11 cellular contexts compared by ENCODE assay signal in genomic region chr14:68111733-68112270, GRCh38.
DNase-seq lines count a peak whose midpoint lies in the region; ATAC-seq, FAIRE-seq and TF ChIP-seq lines count a peak whose summit lies in the region.
"Had no signal": no experiment of that assay in that cellular context is flagged by ENCODE, and none has a peak within 500 bp of the region (broad histone marks: within the 10 kb centered on the region; RNA-seq: fewer than 3 reads in every experiment).

No MANE protein-coding gene starts in this region.

- TF ChIP-seq CTCF in HCT116 (IDR thresholded peaks at IDR 0.05 in 2 of 3, conservative IDR thresholded peaks at IDR 0.05 in 1 of 3; ENCODE audit: borderline replicate concordance in 1 of 3, insufficient read depth in 1 of 3, low read depth in 2 of 3, low read length in 2 of 3): no peak
- TF ChIP-seq CTCF in K562 (IDR thresholded peaks at IDR 0.05 in 2 of 3, conservative IDR thresholded peaks at IDR 0.05 in 1 of 3; ENCODE audit: insufficient read depth in 2 of 3, low read depth in 1 of 3, low read length in 3 of 3): no peak
- no peak for TF ChIP-seq CTCF in osteocyte (IDR thresholded peaks at IDR 0.05)
- no peak for TF ChIP-seq CTCF in endothelial cell (IDR thresholded peaks at IDR 0.05; ENCODE audit: unreplicated experiment)

- H4K20me1 ChIP-seq in HCT116 (ENCODE audit: insufficient read depth): no peaks in the 10 kb centered on the region
- no peaks in the 10 kb centered on the region for H4K20me1 ChIP-seq in K562 (replicated peaks; ENCODE audit: control insufficient read depth, insufficient read depth, low read length)

- H3K27me3 ChIP-seq in HCT116 (ENCODE audit: insufficient read depth, low read length): no peaks in the 10 kb centered on the region
- H3K27me3 ChIP-seq in K562 (ENCODE audit: control insufficient read depth in 2 of 2, insufficient read depth in 2 of 2, low read length in 2 of 2): no peaks in the 10 kb centered on the region

- peaks cover 0 to 18% of the 10 kb centered on the region in 2 experiments; a peak in 1 of 4 replicates for H3K4me1 ChIP-seq in HCT116 (ENCODE audit: control insufficient read depth in 1 of 2, insufficient read depth in 2 of 2, low read length in 2 of 2)
- no peaks in the 10 kb centered on the region; a peak in 1 of 5 replicates for H3K4me1 ChIP-seq in K562 (replicated peaks in 1 of 2; ENCODE audit: control insufficient read depth in 2 of 2, insufficient read depth in 2 of 2, low read length in 2 of 2)

- TF ChIP-seq POLR2A in HCT116 (IDR thresholded peaks at IDR 0.05; ENCODE audit: borderline replicate concordance, extremely low read depth, insufficient read depth, insufficient read length) (no peak), K562 (conservative IDR thresholded peaks at IDR 0.05) (no peak)

- DNase-seq in HCT116 (ENCODE audit: low read depth, low spot score): no peak
- peak; percentile 27 for DNase-seq in NCI-H2029 (lab: John Stamatoyannopoulos, UW)
- DNase-seq in K562 (ENCODE audit: extremely low read depth in 1 of 4, low spot score in 3 of 4): no peak
- no peak for DNase-seq in osteocyte (ENCODE audit: extremely low spot score, unreplicated experiment)
- no peak for DNase-seq in endothelial cell (ENCODE audit: low spot score)
- no peak for DNase-seq in T-helper 2 cell
- no peak for DNase-seq in head of caudate nucleus
- DNase-seq: activated naive CD4-positive, alpha-beta T cell treated with anti-CD3 and anti-CD28 coated beads, Interleukin-2, amount 10 ng/mL, durations not matched to agents 7 days and 5 days; CD4-positive, alpha-beta T cell had no signal

- no TSS peak for BruUV-seq in HCT116 (replicated peaks; lab: Mats Ljungman, UMichigan)
- no TSS peak for BruUV-seq in K562 (replicated peaks; lab: Mats Ljungman, UMichigan)

- TF ChIP-seq EP300 in K562 (IDR thresholded peaks at IDR 0.05; ENCODE audit: low read length): no peak

- H3K4me3 Mint-ChIP-seq in osteocyte (ENCODE audit: unreplicated experiment) (no peak overlapping the region), endothelial cell (ENCODE audit: unreplicated experiment) (no peak overlapping the region)
- H3K4me3 Mint-ChIP-seq: activated naive CD4-positive, alpha-beta T cell treated with anti-CD3 and anti-CD28 coated beads, Interleukin-2, amount 10 ng/mL, durations not matched to agents 7 days and 5 days; CD4-positive, alpha-beta T cell; IgD-negative memory B cell had no signal

- RAD21 ChIA-PET in HCT116 (lab: Charles Lee; ENCODE audit: low non-redundant PET in 1 of 2, low total read pairs in 2 of 2, uncharacterized antibody in 2 of 2, unreplicated experiment in 2 of 2): no interaction called here

- no peak overlapping the region for H3K4me2 ChIP-seq in HCT116 (ENCODE audit: low read length)
- no peak overlapping the region for H3K4me2 ChIP-seq in K562 (ENCODE audit: insufficient read depth, low read length)

- H2AFZ ChIP-seq in HCT116 (ENCODE audit: low read depth, low read length, poor library complexity, severe bottlenecking) (no peak overlapping the region), K562 (ENCODE audit: low read depth, low read length) (no peak overlapping the region)

- no peaks in the 10 kb centered on the region for H3K9me2 ChIP-seq in HCT116 (ENCODE audit: insufficient read depth)

- H3K79me2 ChIP-seq in HCT116 (ENCODE audit: insufficient read depth, low read length) (no peaks in the 10 kb centered on the region), K562 (ENCODE audit: control insufficient read depth, insufficient read depth, low read length) (no peaks in the 10 kb centered on the region)

- in situ Hi-C loops in K562 (cut with MboI): no loop called here

- intact Hi-C loops in HCT116 (cut with micrococcal nuclease): no loop called here
- intact Hi-C loops in K562 (cut with micrococcal nuclease): no loop called here
- intact Hi-C loops in head of caudate nucleus (cut with DNase I): no loop called here

- WGBS in K562 (ENCODE audit: insufficient coverage, low coverage, missing lambda C conversion rate): 20% methylated on average over 2 of the region's 3 CpGs

- H3K9me3 ChIP-seq in HCT116 (ENCODE audit: control insufficient read depth in 1 of 2, insufficient read depth in 1 of 2, low read depth in 1 of 2, low read length in 2 of 2): no peaks in the 10 kb centered on the region
- H3K9me3 ChIP-seq in K562 (replicated peaks; ENCODE audit: control insufficient read depth, insufficient read depth, low read depth, low read length): no peaks in the 10 kb centered on the region

- no peaks in the 10 kb centered on the region for H3K9me1 ChIP-seq in K562 (ENCODE audit: control insufficient read depth, insufficient read depth, low read length)

- POLR2A ChIA-PET in HCT116 (lab: Charles Lee): interaction anchor here (1.1 kb wide), 1 partner anchor 13 kb away, joined by 3 read pairs; no protein-coding TSS in a partner anchor
- POLR2A ChIA-PET in K562 (lab: Yijun Ruan, JAX): no interaction called here

- H3K4me1 Mint-ChIP-seq in osteocyte (ENCODE audit: unreplicated experiment): peaks cover 51% of the 10 kb centered on the region
- H3K4me1 Mint-ChIP-seq in endothelial cell (ENCODE audit: unreplicated experiment): peaks cover 16% of the 10 kb centered on the region
- H3K4me1 Mint-ChIP-seq: IgD-negative memory B cell had no signal

- H3K9me3 Mint-ChIP-seq in osteocyte (ENCODE audit: unreplicated experiment) (no peaks in the 10 kb centered on the region), endothelial cell (ENCODE audit: unreplicated experiment) (no peaks in the 10 kb centered on the region)
- H3K9me3 Mint-ChIP-seq: activated naive CD4-positive, alpha-beta T cell treated with anti-CD3 and anti-CD28 coated beads, Interleukin-2, amount 10 ng/mL, durations not matched to agents 7 days and 5 days; CD4-positive, alpha-beta T cell; IgD-negative memory B cell had no signal

- no peak for FAIRE-seq in K562 (lab: Jason Lieb, UNC)

- H3K27me3 Mint-ChIP-seq in osteocyte (ENCODE audit: unreplicated experiment) (no peaks in the 10 kb centered on the region), endothelial cell (ENCODE audit: unreplicated experiment) (no peaks in the 10 kb centered on the region)
- H3K27me3 Mint-ChIP-seq: activated naive CD4-positive, alpha-beta T cell treated with anti-CD3 and anti-CD28 coated beads, Interleukin-2, amount 10 ng/mL, durations not matched to agents 7 days and 5 days; CD4-positive, alpha-beta T cell; IgD-negative memory B cell had no signal

- CTCF ChIA-PET in HCT116 (lab: Charles Lee) (no interaction called here), K562 (lab: Yijun Ruan, JAX; ENCODE audit: low intra/inter-chr PET ratio) (no interaction called here)

- H3K4me3 ChIP-seq in HCT116 (replicated peaks in 1 of 2; ENCODE audit: low read depth in 1 of 2, low read length in 2 of 2): no peak overlapping the region
- no peak overlapping the region for H3K4me3 ChIP-seq in K562

- H3K36me3 Mint-ChIP-seq in osteocyte (ENCODE audit: unreplicated experiment): no peaks in the 10 kb centered on the region
- no peaks in the 10 kb centered on the region for H3K36me3 Mint-ChIP-seq in endothelial cell (ENCODE audit: low read depth, unreplicated experiment)
- H3K36me3 Mint-ChIP-seq: activated naive CD4-positive, alpha-beta T cell treated with anti-CD3 and anti-CD28 coated beads, Interleukin-2, amount 10 ng/mL, durations not matched to agents 7 days and 5 days; IgD-negative memory B cell had no signal

- H3K36me3 ChIP-seq in HCT116 (ENCODE audit: control insufficient read depth in 1 of 2, insufficient read depth in 2 of 2, low read length in 2 of 2) (no peaks in the 10 kb centered on the region), K562 (ENCODE audit: control insufficient read depth, insufficient read depth, low read length) (no peaks in the 10 kb centered on the region)

- TF ChIP-seq RAD21 in HCT116 (IDR thresholded peaks at IDR 0.05; ENCODE audit: low read depth) (no peak), K562 (CRISPR knock-in tag; conservative IDR thresholded peaks at IDR 0.05 in 1 of 2, IDR thresholded peaks at IDR 0.05 in 1 of 2) (no peak)

- H3K27ac Mint-ChIP-seq in osteocyte (ENCODE audit: unreplicated experiment): peak overlapping the region; percentile 80
- no peak overlapping the region for H3K27ac Mint-ChIP-seq in endothelial cell (ENCODE audit: unreplicated experiment)
- H3K27ac Mint-ChIP-seq: activated naive CD4-positive, alpha-beta T cell treated with anti-CD3 and anti-CD28 coated beads, Interleukin-2, amount 10 ng/mL, durations not matched to agents 7 days and 5 days; CD4-positive, alpha-beta T cell; IgD-negative memory B cell had no signal

- ATAC-seq in HCT116: no peak
- no peak for ATAC-seq in K562
- ATAC-seq: left lobe of liver had no signal

- H3K9ac ChIP-seq in HCT116 (ENCODE audit: low read length) (no peak overlapping the region), K562 (ENCODE audit: insufficient read depth in 1 of 2, low read depth in 2 of 2, low read length in 2 of 2) (no peak overlapping the region)

- H3K27ac ChIP-seq in HCT116 (ENCODE audit: low read depth, low read length) (peak overlapping the region; percentile 3; the same call in 1 of the 2 replicates), K562 (ENCODE audit: extremely low read depth, low read depth, low read length) (no peak overlapping the region)

TF ChIP-seq in HCT116, 20 proteins besides CTCF, POLR2A, EP300 and RAD21 (continues in another document):
- TF ChIP-seq CEBPB (IDR thresholded peaks at IDR 0.05; ENCODE audit: low read depth) (no peak), ELF1 (IDR thresholded peaks at IDR 0.05; ENCODE audit: borderline replicate concordance, low read depth) (no peak), POLR2AphosphoS5 (IDR thresholded peaks at IDR 0.05; ENCODE audit: low read depth, low read length) (no peak), SP1 (IDR thresholded peaks at IDR 0.05; ENCODE audit: low read depth) (no peak), ZFX (IDR thresholded peaks at IDR 0.05) (no peak), JUND (IDR thresholded peaks at IDR 0.05) (no peak), SRF (IDR thresholded peaks at IDR 0.05; ENCODE audit: low read depth) (no peak), ATF3 (IDR thresholded peaks at IDR 0.05) (no peak)

TF ChIP-seq in K562, 482 proteins besides CTCF, POLR2A, EP300 and RAD21:
- TF ChIP-seq SRSF1 (IDR thresholded peaks at IDR 0.05; ENCODE audit: low read depth, low read length) (no peak), NFIC (IDR thresholded peaks at IDR 0.05) (0 out of 2 replicates have a peak, but pooled peaks have one; percentile 7)
